8 cellular contexts compared by ENCODE assay signal in the genomic region with DNA sequence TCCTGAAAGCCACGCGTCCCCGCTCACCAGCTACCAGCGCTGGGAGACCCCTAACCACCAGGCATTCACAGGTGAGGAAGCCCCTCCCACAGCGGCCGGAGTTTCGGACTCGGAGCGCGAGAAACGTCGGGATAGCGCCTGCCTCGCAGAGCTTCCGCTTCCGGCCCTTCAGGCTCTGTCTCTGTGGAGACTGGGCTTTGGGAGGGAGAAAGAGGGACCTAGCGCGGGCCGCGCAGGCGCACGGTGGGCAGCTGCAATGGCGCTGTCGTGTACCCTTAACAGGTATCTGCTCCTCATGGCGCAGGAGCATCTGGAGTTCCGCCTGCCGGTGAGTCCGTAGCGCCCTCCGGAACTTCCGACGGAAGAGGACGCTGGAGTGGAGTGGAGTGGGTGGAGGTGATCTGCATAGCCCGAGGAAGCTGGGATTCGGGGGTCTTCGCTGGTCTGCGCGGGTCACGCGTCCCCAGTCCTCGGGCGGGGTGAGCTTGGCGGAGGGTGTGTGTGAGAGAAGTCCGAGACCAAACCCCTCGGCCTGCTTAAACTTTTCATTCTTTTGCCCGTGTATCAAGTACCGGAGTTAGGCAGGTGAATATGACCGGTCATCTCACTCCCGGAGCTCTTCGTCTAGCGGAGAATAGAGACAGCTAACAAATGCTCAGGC. TPM values are rescaled to one million over a fixed set of nuclear protein-coding genes. Genes with fewer than 3 reads are reported as not detected.
DNase-seq lines count a peak whose midpoint lies in the region; FAIRE-seq and TF ChIP-seq lines count a peak whose summit lies in the region.

Gene TRMT11 (plus strand): TSS at position 246 of the 661 bp plus-strand sequence. CDS start 11 bp downstream, at position 257.

- H2AFZ ChIP-seq in neuronal stem cell (ENCODE audit: low read length): peak within 1 kb of the TSS; percentile 92

- no CpG with 5 or more reads among the region's 51 CpGs for WGBS in neuronal stem cell (ENCODE audit: extremely low coverage in 2 of 2, insufficient read length in 2 of 2, insufficient replicate concordance in 1 of 2), 2 donors

- peak within 1 kb of the TSS; percentile 94 for H3K23ac ChIP-seq in neuronal stem cell (ENCODE audit: low read depth, low read length, poor library complexity)

- H2BK12ac ChIP-seq in neuronal stem cell (ENCODE audit: low read length): no peak within 1 kb of the TSS

- H2BK120ac ChIP-seq in neuronal stem cell (ENCODE audit: low read depth, low read length): no peak within 1 kb of the TSS

- no peak within 1 kb of the TSS for H4K91ac ChIP-seq in neuronal stem cell (ENCODE audit: low read depth, low read length, poor library complexity)

- peak within 1 kb of the TSS; percentile 72 to 93 for H3K4me3 ChIP-seq in neuronal stem cell (ENCODE audit: low read length in 2 of 2)

- peak; percentile 91 for TF ChIP-seq POLR2A in H54 (IDR thresholded peaks at IDR 0.05; ENCODE audit: low read depth, low read length)
- TF ChIP-seq POLR2A in Raji (IDR thresholded peaks at IDR 0.05; ENCODE audit: insufficient read depth, low read depth, low read length): peak; percentile 95; the same call in 1 of the 2 replicates

- H2BK15ac ChIP-seq in neuronal stem cell (ENCODE audit: low read length): peak within 1 kb of the TSS; percentile 71

- H3K18ac ChIP-seq in neuronal stem cell (ENCODE audit: low read length): peak within 1 kb of the TSS; percentile 100

- H3K9me3 ChIP-seq in ES-I3 (ENCODE audit: control insufficient read depth, insufficient read depth, low read length): no peaks in the 10 kb centered on the region
- peaks cover 0 to 5% of the 10 kb centered on the region in 2 donors for H3K9me3 ChIP-seq in neuronal stem cell (replicated peaks in 1 of 2; ENCODE audit: control insufficient read depth in 2 of 2, insufficient read depth in 1 of 2, low read depth in 1 of 2, low read length in 2 of 2)

- DNase-seq in H54 (ENCODE audit: insufficient read length, low spot score) (peak; percentile 66), LoVo (ENCODE audit: low spot score) (peak; percentile 95), activated gamma-delta T cell (lab: John Stamatoyannopoulos, UW) (peak; percentile 73), frontal cortex (ENCODE audit: low spot score in 2 of 2) (peak; percentile 36 to 76), neuronal stem cell (ENCODE audit: low spot score) (peak; percentile 75)

- H3K4me1 ChIP-seq in ES-I3 (ENCODE audit: insufficient read depth, low read length) (peaks cover 26% of the 10 kb centered on the region), neuronal stem cell (ENCODE audit: control insufficient read depth in 2 of 2, insufficient read depth in 1 of 2, low read depth in 1 of 2, low read length in 2 of 2) (peaks cover 0 to 6% of the 10 kb centered on the region in 2 donors)

- no peak within 1 kb of the TSS for H2AK5ac ChIP-seq in neuronal stem cell (ENCODE audit: low read depth, low read length)

- no peak within 1 kb of the TSS for H4K8ac ChIP-seq in neuronal stem cell (ENCODE audit: low read depth, low read length)

- H3K4me2 ChIP-seq in neuronal stem cell (ENCODE audit: insufficient read depth, low read length, poor library complexity, severe bottlenecking): peak within 1 kb of the TSS; percentile 61

- no peak within 1 kb of the TSS for H3K4ac ChIP-seq in neuronal stem cell (ENCODE audit: low read length)

- H3K27me3 ChIP-seq in neuronal stem cell (ENCODE audit: control insufficient read depth in 3 of 3, insufficient read depth in 3 of 3, low read depth in 1 of 3, low read length in 3 of 3): no peaks in the 10 kb centered on the region

- peak within 1 kb of the TSS; percentile 98 for H3K14ac ChIP-seq in neuronal stem cell (ENCODE audit: low read length)

- peaks cover 4% of the 10 kb centered on the region for H3K79me1 ChIP-seq in neuronal stem cell (ENCODE audit: low read depth, low read length)

- FAIRE-seq in H54 (lab: Jason Lieb, UNC) (no peak), frontal cortex (lab: Jason Lieb, UNC) (no peak)

- H3K27ac ChIP-seq in neuronal stem cell (replicated peaks; ENCODE audit: low read length): peak within 1 kb of the TSS; percentile 87

- TF ChIP-seq CTCF in subcutaneous adipose tissue (IDR thresholded peaks at IDR 0.05; ENCODE audit: low read depth): no peak

- H3K36me3 ChIP-seq in ES-I3 (ENCODE audit: insufficient read depth, low read length) (no peaks in the 10 kb centered on the region), neuronal stem cell (replicated peaks in 1 of 2; ENCODE audit: control insufficient read depth in 2 of 2, insufficient read depth in 2 of 2, low read length in 2 of 2) (peaks cover 0 to 3% of the 10 kb centered on the region in 2 donors)

- no peak within 1 kb of the TSS for H2BK5ac ChIP-seq in neuronal stem cell (ENCODE audit: low read length)

- peak within 1 kb of the TSS; percentile 84 for H3K9ac ChIP-seq in ES-I3 (ENCODE audit: low read depth, low read length)
- peak within 1 kb of the TSS; percentile 94 for H3K9ac ChIP-seq in neuronal stem cell (ENCODE audit: low read depth, low read length, poor library complexity)

RNA-seq across cellular contexts. Expression of gene TRMT11, which starts in this region (rescaled TPM):
- total RNA-seq in frontal cortex (23.2 TPM), subcutaneous adipose tissue (10 to 100 TPM; 16.1 to 27.6 (median 16.4) TPM)
- 30.6 TPM for polyA plus RNA-seq in neuronal stem cell (2013, experiment 1 of 2)
- 32.7 TPM for polyA plus RNA-seq in neuronal stem cell (2013, experiment 2 of 2)

Comparison
In these comparisons a context has a peak if more than half of its experiments do, and no peak if none do; other contexts are left out.
1. Peak in every context shown above with its lines: DNase-seq, H3K4me3 ChIP-seq and H3K27ac ChIP-seq.